In genomic region chr6:37030599-37030998, GRCh38 we compare ENCODE assay signal across 18 cellular contexts. TPM values are rescaled to one million over a fixed set of nuclear protein-coding genes. Genes with fewer than 3 reads are reported as not detected.
DNase-seq lines count a peak whose midpoint lies in the region; ATAC-seq and TF ChIP-seq lines count a peak whose summit lies in the region.
"Had no signal": no experiment of that assay in that cellular context is flagged by ENCODE, and none has a peak within 500 bp of the region (broad histone marks: within the 10 kb centered on the region; RNA-seq: fewer than 3 reads in every experiment).

No MANE protein-coding gene starts in this region.

- POLR2A ChIA-PET in WTC11 (lab: Charles Lee) = no interaction called here

- DNase-seq in activated T-cell treated with anti-CD3 and anti-CD28 coated beads, Interleukin-2, amount 50 U/mL, for 72 hours = no peak
- no peak for DNase-seq in activated T-cell treated with anti-CD3 and anti-CD28 coated beads, Interleukin-2, amount 50 U/mL, for 24 hours
- no peak for DNase-seq in WTC11 (ENCODE audit: low spot score)
- DNase-seq in activated naive CD8-positive, alpha-beta T cell treated with anti-CD3 and anti-CD28 coated beads, Interleukin-2, amount 50 U/mL, for 24 hours = no peak
- no peak for DNase-seq in stimulated activated naive B cell treated with anti-CD40 and anti-IgM and Interleukin-4, amounts not matched to agents 10 μg/mL and 1 μg/mL and 100 μg/mL, for 72 hours
- DNase-seq in KG1 (lab: John Stamatoyannopoulos, UW) = no peak
- DNase-seq: ACHN; AML-193; Caco-2; CD4-positive, CD25-positive, alpha-beta regulatory T cell; DMS153; NCI-H1417; NCI-H187 treated with DMSO at 0.1 percent for 48 hours; NK-92 treated with Interleukin-12 subunit alpha and Interleukin-12 subunit beta, amount 100 ng/mL, for 24 hours; RPMI8226; SIG-M5 had no signal

- no peak for ATAC-seq in activated T-cell treated with anti-CD3 and anti-CD28 coated beads, Interleukin-2, amount 50 U/mL, for 72 hours (replicated peaks in 1 of 2)
- no peak for ATAC-seq in WTC11
- no peak for ATAC-seq in activated naive CD8-positive, alpha-beta T cell treated with anti-CD3 and anti-CD28 coated beads, Interleukin-2, amount 50 U/mL, for 24 hours
- no peak for ATAC-seq in stimulated activated naive B cell treated with anti-CD40 and anti-IgM and Interleukin-4, amounts not matched to agents 10 μg/mL and 1 μg/mL and 100 μg/mL, for 72 hours (replicated peaks)
- ATAC-seq in GM21381 (IDR thresholded peaks at IDR 0.05; ENCODE audit: unreplicated experiment) = no peak
- no peak for ATAC-seq in GM19452 (IDR thresholded peaks at IDR 0.05; ENCODE audit: unreplicated experiment)

- peaks cover 79% of the 10 kb centered on the region for H3K4me1 Mint-ChIP-seq in activated T-cell treated with anti-CD3 and anti-CD28 coated beads, Interleukin-2, amount 50 U/mL, for 72 hours (ENCODE audit: low read depth)
- H3K4me1 Mint-ChIP-seq in activated T-cell treated with anti-CD3 and anti-CD28 coated beads, Interleukin-2, amount 50 U/mL, for 24 hours (ENCODE audit: low read depth) = peaks cover 62% of the 10 kb centered on the region
- no peaks in the 10 kb centered on the region for H3K4me1 Mint-ChIP-seq in WTC11
- peaks cover 66% of the 10 kb centered on the region for H3K4me1 Mint-ChIP-seq in activated naive CD8-positive, alpha-beta T cell treated with anti-CD3 and anti-CD28 coated beads, Interleukin-2, amount 50 U/mL, for 24 hours
- peaks cover 27 to 39% of the 10 kb centered on the region in 2 donors for H3K4me1 Mint-ChIP-seq in stimulated activated naive B cell treated with anti-CD40 and anti-IgM and Interleukin-4, amounts not matched to agents 10 μg/mL and 1 μg/mL and 100 μg/mL, for 72 hours

- peak overlapping the region; percentile 78 for H3K27ac Mint-ChIP-seq in activated T-cell treated with anti-CD3 and anti-CD28 coated beads, Interleukin-2, amount 50 U/mL, for 72 hours
- no peak overlapping the region for H3K27ac Mint-ChIP-seq in activated T-cell treated with anti-CD3 and anti-CD28 coated beads, Interleukin-2, amount 50 U/mL, for 24 hours
- no peak overlapping the region for H3K27ac Mint-ChIP-seq in WTC11
- peak overlapping the region; percentile 54 for H3K27ac Mint-ChIP-seq in activated naive CD8-positive, alpha-beta T cell treated with anti-CD3 and anti-CD28 coated beads, Interleukin-2, amount 50 U/mL, for 24 hours
- peak overlapping the region; percentile 57 for H3K27ac Mint-ChIP-seq in stimulated activated naive B cell treated with anti-CD40 and anti-IgM and Interleukin-4, amounts not matched to agents 10 μg/mL and 1 μg/mL and 100 μg/mL, for 72 hours

- H3K4me3 Mint-ChIP-seq in activated T-cell treated with anti-CD3 and anti-CD28 coated beads, Interleukin-2, amount 50 U/mL, for 72 hours = no peak overlapping the region
- H3K4me3 Mint-ChIP-seq in activated T-cell treated with anti-CD3 and anti-CD28 coated beads, Interleukin-2, amount 50 U/mL, for 24 hours = no peak overlapping the region
- H3K4me3 Mint-ChIP-seq in WTC11 = no peak overlapping the region
- H3K4me3 Mint-ChIP-seq in activated naive CD8-positive, alpha-beta T cell treated with anti-CD3 and anti-CD28 coated beads, Interleukin-2, amount 50 U/mL, for 24 hours = no peak overlapping the region
- H3K4me3 Mint-ChIP-seq in stimulated activated naive B cell treated with anti-CD40 and anti-IgM and Interleukin-4, amounts not matched to agents 10 μg/mL and 1 μg/mL and 100 μg/mL, for 72 hours = no peak overlapping the region
- H3K4me3 Mint-ChIP-seq: CD4-positive, CD25-positive, alpha-beta regulatory T cell had no signal

- H3K27me3 Mint-ChIP-seq in activated T-cell treated with anti-CD3 and anti-CD28 coated beads, Interleukin-2, amount 50 U/mL, for 72 hours (ENCODE audit: low read depth) = no peaks in the 10 kb centered on the region
- H3K27me3 Mint-ChIP-seq in activated T-cell treated with anti-CD3 and anti-CD28 coated beads, Interleukin-2, amount 50 U/mL, for 24 hours = no peaks in the 10 kb centered on the region
- H3K27me3 Mint-ChIP-seq in WTC11 (ENCODE audit: low read depth) = no peaks in the 10 kb centered on the region
- H3K27me3 Mint-ChIP-seq in activated naive CD8-positive, alpha-beta T cell treated with anti-CD3 and anti-CD28 coated beads, Interleukin-2, amount 50 U/mL, for 24 hours = no peaks in the 10 kb centered on the region
- no peaks in the 10 kb centered on the region for H3K27me3 Mint-ChIP-seq in stimulated activated naive B cell treated with anti-CD40 and anti-IgM and Interleukin-4, amounts not matched to agents 10 μg/mL and 1 μg/mL and 100 μg/mL, for 72 hours
- H3K27me3 Mint-ChIP-seq: CD4-positive, CD25-positive, alpha-beta regulatory T cell had no signal

- H3K36me3 Mint-ChIP-seq in activated T-cell treated with anti-CD3 and anti-CD28 coated beads, Interleukin-2, amount 50 U/mL, for 72 hours (ENCODE audit: insufficient read depth in 2 of 2) = peaks cover 6 to 15% of the 10 kb centered on the region in 2 donors
- no peaks in the 10 kb centered on the region for H3K36me3 Mint-ChIP-seq in activated T-cell treated with anti-CD3 and anti-CD28 coated beads, Interleukin-2, amount 50 U/mL, for 24 hours (ENCODE audit: low read depth)
- H3K36me3 Mint-ChIP-seq in WTC11 = peaks cover 8% of the 10 kb centered on the region
- H3K36me3 Mint-ChIP-seq in activated naive CD8-positive, alpha-beta T cell treated with anti-CD3 and anti-CD28 coated beads, Interleukin-2, amount 50 U/mL, for 24 hours (ENCODE audit: low read depth) = peaks cover 10% of the 10 kb centered on the region
- peaks cover 57 to 77% of the 10 kb centered on the region in 2 donors for H3K36me3 Mint-ChIP-seq in stimulated activated naive B cell treated with anti-CD40 and anti-IgM and Interleukin-4, amounts not matched to agents 10 μg/mL and 1 μg/mL and 100 μg/mL, for 72 hours

- H3K9me3 Mint-ChIP-seq in activated T-cell treated with anti-CD3 and anti-CD28 coated beads, Interleukin-2, amount 50 U/mL, for 72 hours = peaks cover 4% of the 10 kb centered on the region in 2 donors
- peaks cover 4% of the 10 kb centered on the region for H3K9me3 Mint-ChIP-seq in activated T-cell treated with anti-CD3 and anti-CD28 coated beads, Interleukin-2, amount 50 U/mL, for 24 hours
- peaks cover 13% of the 10 kb centered on the region for H3K9me3 Mint-ChIP-seq in WTC11
- peaks cover 5% of the 10 kb centered on the region for H3K9me3 Mint-ChIP-seq in activated naive CD8-positive, alpha-beta T cell treated with anti-CD3 and anti-CD28 coated beads, Interleukin-2, amount 50 U/mL, for 24 hours
- H3K9me3 Mint-ChIP-seq in stimulated activated naive B cell treated with anti-CD40 and anti-IgM and Interleukin-4, amounts not matched to agents 10 μg/mL and 1 μg/mL and 100 μg/mL, for 72 hours = peaks cover 4 to 6% of the 10 kb centered on the region in 2 donors

- CTCF ChIA-PET in WTC11 (lab: Charles Lee) = interaction anchor here (1.0 to 15.6 kb wide), 7 partner anchors 8 to 248 kb away, joined by 3 to 537 read pairs (median 17); no protein-coding TSS in a partner anchor

- TF ChIP-seq CTCF in WTC11 (IDR thresholded peaks at IDR 0.05) = no peak

TF ChIP-seq in WTC11, 78 proteins besides CTCF, POLR2A, EP300 and RAD21:
- TF ChIP-seq ZNF232 (CRISPR knock-in tag; IDR thresholded peaks at IDR 0.05) (no peak), NR3C1 (CRISPR knock-in tag; conservative IDR thresholded peaks at IDR 0.05; ENCODE audit: low read depth) (no peak), GTF2I (CRISPR knock-in tag; conservative IDR thresholded peaks at IDR 0.05) (peak; percentile 96)
TF ChIP-seq in WTC11: peak in this region for 1.

RNA-seq across cellular contexts. Expression of gene FGD2, which starts 25.1 kb away (rescaled TPM):
- 1 to 10 TPM; 1.4 to 3.2 TPM for total RNA-seq in activated T-cell treated with anti-CD3 and anti-CD28 coated beads, Interleukin-2, amount 50 U/mL, for 72 hours
- 0.31 to 0.78 TPM (median 0.44 TPM) in 3 replicates for total RNA-seq in WTC11 (2021)
- total RNA-seq: Caco-2 had no signal

RNA-seq across cellular contexts. Expression of gene MTCH1, which starts 44.6 kb away (rescaled TPM):
- 100 to 1,000 TPM; 116 to 149 TPM for total RNA-seq in activated T-cell treated with anti-CD3 and anti-CD28 coated beads, Interleukin-2, amount 50 U/mL, for 72 hours
- 198 to 207 TPM (median 204 TPM) in 3 replicates for total RNA-seq in WTC11 (2021)

Comparison
In these comparisons a context has a peak if more than half of its experiments do, and no peak if none do; other contexts are left out.
1. H3K27ac Mint-ChIP-seq: peak in activated T-cell treated with anti-CD3 and anti-CD28 coated beads, Interleukin-2, amount 50 U/mL, for 72 hours (single experiment), activated naive CD8-positive, alpha-beta T cell treated with anti-CD3 and anti-CD28 coated beads, Interleukin-2, amount 50 U/mL, for 24 hours (single experiment) and stimulated activated naive B cell treated with anti-CD40 and anti-IgM and Interleukin-4, amounts not matched to agents 10 μg/mL and 1 μg/mL and 100 μg/mL, for 72 hours (single experiment); none in activated T-cell treated with anti-CD3 and anti-CD28 coated beads, Interleukin-2, amount 50 U/mL, for 24 hours (single experiment) and WTC11 (single experiment).